2 cellular contexts compared by ENCODE assay signal in genomic region chr13:102317593-102317992, GRCh38.
TF ChIP-seq lines count a peak whose summit lies in the region.

No MANE protein-coding gene starts in this region.

TF ChIP-seq in liver, 16 proteins besides CTCF, POLR2A, EP300 and RAD21 (continued from another document):
- TF ChIP-seq REST (IDR thresholded peaks at IDR 0.05): peak; percentile 81
- TF ChIP-seq SP1 (IDR thresholded peaks at IDR 0.05): peak; percentile 95
- TF ChIP-seq ZBTB33 (IDR thresholded peaks at IDR 0.05): peak; percentile 72
- peak; percentile 91 to 95 for TF ChIP-seq EGR1 (IDR thresholded peaks at IDR 0.05; ENCODE audit: low read depth in 2 of 2)
TF ChIP-seq in liver: peak in this region for 15.

TF ChIP-seq in HepG2, 621 proteins besides CTCF, POLR2A, EP300 and RAD21 (continued from another document):
- TF ChIP-seq NFAT5 (CRISPR knock-in tag; IDR thresholded peaks at IDR 0.05) (no peak), HBP1 (CRISPR knock-in tag; IDR thresholded peaks at IDR 0.05; ENCODE audit: low read depth) (no peak), HIVEP1 (CRISPR knock-in tag; IDR thresholded peaks at IDR 0.05) (no peak), TBX2 (CRISPR knock-in tag; IDR thresholded peaks at IDR 0.05; ENCODE audit: borderline replicate concordance) (no peak), ZNF251 (CRISPR knock-in tag; IDR thresholded peaks at IDR 0.05) (no peak), JUN (CRISPR knock-in tag; IDR thresholded peaks at IDR 0.05) (no peak), KIAA2018 (CRISPR knock-in tag; IDR thresholded peaks at IDR 0.05; ENCODE audit: borderline replicate concordance) (no peak), FOXA1 (IDR thresholded peaks at IDR 0.05) (no peak), FOXA1 (CRISPR knock-in tag; IDR thresholded peaks at IDR 0.05) (no peak), ZNF207 (IDR thresholded peaks at IDR 0.05; ENCODE audit: borderline replicate concordance) (no peak), NCOA1 (CRISPR knock-in tag; IDR thresholded peaks at IDR 0.05) (no peak), FOXP4 (CRISPR knock-in tag; IDR thresholded peaks at IDR 0.05) (no peak)
